20 cellular contexts compared by ENCODE assay signal in genomic region chr20:48774696-48775095, GRCh38. TPM values are rescaled to one million over a fixed set of nuclear protein-coding genes. Genes with fewer than 3 reads are reported as not detected.
DNase-seq lines count a peak whose midpoint lies in the region; ATAC-seq and TF ChIP-seq lines count a peak whose summit lies in the region.
"Had no signal": no experiment of that assay in that cellular context is flagged by ENCODE, and none has a peak within 500 bp of the region (broad histone marks: within the 10 kb centered on the region; RNA-seq: fewer than 3 reads in every experiment).

No MANE protein-coding gene starts in this region.

- no peak overlapping the region for H3K4me3 ChIP-seq in lower lobe of right lung
- no peak overlapping the region for H3K4me3 ChIP-seq in stomach
- H3K4me3 ChIP-seq in vagina, result no peak overlapping the region
- H3K4me3 ChIP-seq: colonic mucosa had no signal

- H3K27me3 ChIP-seq in lower lobe of right lung (ENCODE audit: low read depth), result peaks cover under 1% of the 10 kb centered on the region
- H3K27me3 ChIP-seq in stomach, result no peaks in the 10 kb centered on the region
- no peaks in the 10 kb centered on the region for H3K27me3 ChIP-seq in vagina
- H3K27me3 ChIP-seq: colonic mucosa had no signal

- H3K9me3 ChIP-seq in lower lobe of right lung, result peaks cover 6% of the 10 kb centered on the region
- H3K9me3 ChIP-seq in stomach, result no peaks in the 10 kb centered on the region
- H3K9me3 ChIP-seq in vagina, result no peaks in the 10 kb centered on the region
- H3K9me3 ChIP-seq: colonic mucosa had no signal

- no peak for TF ChIP-seq CTCF in lower lobe of right lung (IDR thresholded peaks at IDR 0.05)
- TF ChIP-seq CTCF in stomach (IDR thresholded peaks at IDR 0.05), result no peak
- TF ChIP-seq CTCF in vagina (IDR thresholded peaks at IDR 0.05), result no peak

- no peak for TF ChIP-seq EP300 in stomach (IDR thresholded peaks at IDR 0.05)

- TF ChIP-seq POLR2A in stomach (IDR thresholded peaks at IDR 0.05) (no peak), vagina (IDR thresholded peaks at IDR 0.05) (no peak)

- H3K36me3 ChIP-seq in lower lobe of right lung, result no peaks in the 10 kb centered on the region
- no peaks in the 10 kb centered on the region for H3K36me3 ChIP-seq in stomach
- no peaks in the 10 kb centered on the region for H3K36me3 ChIP-seq in vagina
- H3K36me3 ChIP-seq: colonic mucosa had no signal

- peak overlapping the region; percentile 21 for H3K27ac Mint-ChIP-seq in activated T-helper 1 cell treated with anti-CD3 and anti-CD28 coated beads, Interleukin-12 subunit alpha, Interleukin-12 subunit beta, Interleukin-2, Interleukin-4 antibody, amounts not matched to agents 30 ng/mL and 10 ng/mL and 1 ng/mL, durations not matched to agents 14 hours and 24 hours and 36 hours

- ATAC-seq in lower lobe of right lung (no peak), GM19463 (IDR thresholded peaks at IDR 0.05; ENCODE audit: unreplicated experiment) (no peak)
- ATAC-seq: PC-3 had no signal

- H3K4me3 Mint-ChIP-seq in activated T-helper 1 cell treated with anti-CD3 and anti-CD28 coated beads, Interleukin-12 subunit alpha, Interleukin-12 subunit beta, Interleukin-2, Interleukin-4 antibody, amounts not matched to agents 30 ng/mL and 10 ng/mL and 1 ng/mL, durations not matched to agents 14 hours and 24 hours and 36 hours, result no peak overlapping the region

- peaks cover 60% of the 10 kb centered on the region for H3K4me1 Mint-ChIP-seq in activated T-helper 1 cell treated with anti-CD3 and anti-CD28 coated beads, Interleukin-12 subunit alpha, Interleukin-12 subunit beta, Interleukin-2, Interleukin-4 antibody, amounts not matched to agents 30 ng/mL and 10 ng/mL and 1 ng/mL, durations not matched to agents 14 hours and 24 hours and 36 hours (ENCODE audit: low read depth)

- peaks cover 10% of the 10 kb centered on the region for H3K9me3 Mint-ChIP-seq in activated T-helper 1 cell treated with anti-CD3 and anti-CD28 coated beads, Interleukin-12 subunit alpha, Interleukin-12 subunit beta, Interleukin-2, Interleukin-4 antibody, amounts not matched to agents 30 ng/mL and 10 ng/mL and 1 ng/mL, durations not matched to agents 14 hours and 24 hours and 36 hours

- WGBS in stomach, 5 donors, result 80 to 91% (median 84%) methylated on average over 10 to 11 of the region's 11 CpGs

- H3K36me3 Mint-ChIP-seq in activated T-helper 1 cell treated with anti-CD3 and anti-CD28 coated beads, Interleukin-12 subunit alpha, Interleukin-12 subunit beta, Interleukin-2, Interleukin-4 antibody, amounts not matched to agents 30 ng/mL and 10 ng/mL and 1 ng/mL, durations not matched to agents 14 hours and 24 hours and 36 hours (ENCODE audit: low read depth), result peaks cover 38% of the 10 kb centered on the region

- peak overlapping the region; percentile 37 for H3K27ac ChIP-seq in lower lobe of right lung
- peak overlapping the region in 3 of 5 donors; percentile 28 to 68 (median 67) for H3K27ac ChIP-seq in stomach
- no peak overlapping the region for H3K27ac ChIP-seq in vagina
- H3K27ac ChIP-seq: colonic mucosa, KMS-11 had no signal

- peaks cover 79% of the 10 kb centered on the region for H3K4me1 ChIP-seq in lower lobe of right lung
- H3K4me1 ChIP-seq in stomach, result peaks cover 5 to 51% (median 10%) of the 10 kb centered on the region in 4 donors
- H3K4me1 ChIP-seq in vagina, result peaks cover 33% of the 10 kb centered on the region
- H3K4me1 ChIP-seq: colonic mucosa had no signal

- no peaks in the 10 kb centered on the region for H3K27me3 Mint-ChIP-seq in activated T-helper 1 cell treated with anti-CD3 and anti-CD28 coated beads, Interleukin-12 subunit alpha, Interleukin-12 subunit beta, Interleukin-2, Interleukin-4 antibody, amounts not matched to agents 30 ng/mL and 10 ng/mL and 1 ng/mL, durations not matched to agents 14 hours and 24 hours and 36 hours (ENCODE audit: insufficient read depth)

- DNase-seq in SKM-1 treated with dmso at 0.1 percent for 144 hours (lab: John Stamatoyannopoulos, UW; ENCODE audit: unreplicated experiment) (peak; percentile 26), SKM-1 (lab: John Stamatoyannopoulos, UW; ENCODE audit: unreplicated experiment) (no peak), lower lobe of right lung (no peak), stomach (no peak), DMS53 treated with DMSO at 0.1 percent for 48 hours (lab: John Stamatoyannopoulos, UW; ENCODE audit: unreplicated experiment) (no peak), vagina (ENCODE audit: extremely low spot score in 2 of 2) (no peak)
- no peak for DNase-seq in activated T-helper 1 cell treated with anti-CD3 and anti-CD28 coated beads, Interleukin-12 subunit alpha, Interleukin-12 subunit beta, Interleukin-2, Interleukin-4 antibody, amounts not matched to agents 30 ng/mL and 10 ng/mL and 1 ng/mL, durations not matched to agents 14 hours and 24 hours and 36 hours (ENCODE audit: low spot score)
- DNase-seq: 8988T; activated CD8-positive, alpha-beta memory T cell treated with anti-CD3 and anti-CD28 coated beads for 24 hours; activated gamma-delta T cell treated with Interleukin-2 at 50 U/mL for 16 hours; colonic mucosa; erythroblast; NCI-H1105; NCI-H2107; NCI-H526 treated with DMSO at 0.1 percent for 48 hours; PC-3; right cardiac atrium; stimulated activated CD4-positive, alpha-beta T cell treated with anti-CD3 and anti-CD28 coated beads, Interleukin-2, amount 100 ng/mL, for 24 hours had no signal

- intact Hi-C loops in activated T-helper 1 cell treated with anti-CD3 and anti-CD28 coated beads, Interleukin-12 subunit alpha, Interleukin-12 subunit beta, Interleukin-2, Interleukin-4 antibody, amounts not matched to agents 30 ng/mL and 10 ng/mL and 1 ng/mL, durations not matched to agents 14 hours and 24 hours and 36 hours (cut with micrococcal nuclease), result no loop called here
- intact Hi-C loops in lower lobe of right lung (cut with DNase I), result no loop called here
- intact Hi-C loops in stomach (cut with DNase I; ENCODE audit: low total_unique reads), result no loop called here
- intact Hi-C loops in vagina (cut with DNase I), result no loop called here

RNA-seq across cellular contexts. Expression of gene PREX1, which starts 53.1 kb away (rescaled TPM):
- 68.2 and 69.4 TPM in 2 replicates for total RNA-seq in activated T-helper 1 cell treated with anti-CD3 and anti-CD28 coated beads, Interleukin-12 subunit alpha, Interleukin-12 subunit beta, Interleukin-2, Interleukin-4 antibody, amounts not matched to agents 30 ng/mL and 10 ng/mL and 1 ng/mL, durations not matched to agents 14 hours and 24 hours and 36 hours
- 78.2 TPM for total RNA-seq in lower lobe of right lung
- total RNA-seq in stomach, result 10 to 100 TPM in 3 of 5 donors, 1 to 10 TPM in 2; 9.0 to 25.2 (median 19.3) TPM
- polyA plus RNA-seq in stomach, result 10 to 100 TPM in 2 of 3 donors, 1 to 10 TPM in 1; 5.2 to 17.4 (median 15.7) TPM
- 17.7 TPM for total RNA-seq in vagina
